In genomic region chr7:133674079-133674478, GRCh38 we compare ENCODE assay signal across 19 cellular contexts.
"Had no signal": no experiment of that assay in that cellular context is flagged by ENCODE, and none has a peak within 500 bp of the region (broad histone marks: within the 10 kb centered on the region; RNA-seq: fewer than 3 reads in every experiment).

No MANE protein-coding gene starts in this region.

- H3K4me1 Mint-ChIP-seq: activated B cell treated with CpG ODN at 0.5 μM for 24 hours; activated CD4-positive, alpha-beta memory T cell treated with anti-CD3 and anti-CD28 coated beads, Interleukin-2, amount 10 ng/mL, durations not matched to agents 7 days and 5 days; activated naive CD4-positive, alpha-beta T cell treated with anti-CD3 and anti-CD28 coated beads, Interleukin-2, amount 10 ng/mL, durations not matched to agents 7 days and 5 days; activated naive CD8-positive, alpha-beta T cell treated with anti-CD3 and anti-CD28 coated beads for 36 hours had no signal

- H3K27ac ChIP-seq: brain microvascular endothelial cell, cardiac muscle cell had no signal

- H3K4me3 ChIP-seq: cardiac muscle cell, K562 had no signal

- H3K27ac Mint-ChIP-seq: activated B cell treated with CpG ODN at 0.5 μM for 24 hours; activated CD4-positive, alpha-beta memory T cell treated with anti-CD3 and anti-CD28 coated beads, Interleukin-2, amount 10 ng/mL, durations not matched to agents 7 days and 5 days; activated naive CD4-positive, alpha-beta T cell treated with anti-CD3 and anti-CD28 coated beads, Interleukin-2, amount 10 ng/mL, durations not matched to agents 7 days and 5 days; activated naive CD8-positive, alpha-beta T cell treated with anti-CD3 and anti-CD28 coated beads for 36 hours; activated T-cell treated with anti-CD3 and anti-CD28 coated beads, Interleukin-2, amount 50 U/mL, for 72 hours; activated T-helper 2 cell treated with anti-CD3 and anti-CD28 coated beads, Interferon-gamma antibody, Interleukin-2, Interleukin-4, amounts not matched to agents 10 μg/mL and 5 μg/mL and 100 μg/mL, durations not matched to agents 14 hours and 24 hours and 36 hours; T-cell had no signal

- H3K4me3 Mint-ChIP-seq: activated B cell treated with CpG ODN at 0.5 μM for 24 hours; activated CD4-positive, alpha-beta memory T cell treated with anti-CD3 and anti-CD28 coated beads, Interleukin-2, amount 10 ng/mL, durations not matched to agents 7 days and 5 days; activated naive CD4-positive, alpha-beta T cell treated with anti-CD3 and anti-CD28 coated beads, Interleukin-2, amount 10 ng/mL, durations not matched to agents 7 days and 5 days; activated naive CD8-positive, alpha-beta T cell treated with anti-CD3 and anti-CD28 coated beads for 36 hours; activated T-cell treated with anti-CD3 and anti-CD28 coated beads, Interleukin-2, amount 50 U/mL, for 72 hours; T-cell had no signal

- ATAC-seq: activated T-cell treated with anti-CD3 and anti-CD28 coated beads, Interleukin-2, amount 50 U/mL, for 72 hours; K562; PC-3; T-cell had no signal

- H3K27me3 ChIP-seq: brain microvascular endothelial cell, cardiac muscle cell had no signal

- H3K36me3 Mint-ChIP-seq: activated naive CD4-positive, alpha-beta T cell treated with anti-CD3 and anti-CD28 coated beads, Interleukin-2, amount 10 ng/mL, durations not matched to agents 7 days and 5 days had no signal

- DNase-seq: activated B cell treated with CpG ODN at 0.5 μM for 24 hours; activated CD4-positive, alpha-beta memory T cell treated with anti-CD3 and anti-CD28 coated beads, Interleukin-2, amount 10 ng/mL, durations not matched to agents 7 days and 5 days; activated CD4-positive, alpha-beta T cell treated with anti-CD3 and anti-CD28 coated beads, Interleukin-2, amount 50 U/mL, for 1 hour; activated gamma-delta T cell treated with Interleukin-2 at 50 U/mL for 16 hours; activated naive CD4-positive, alpha-beta T cell treated with anti-CD3 and anti-CD28 coated beads, Interleukin-2, amount 10 ng/mL, durations not matched to agents 7 days and 5 days; activated naive CD8-positive, alpha-beta T cell treated with anti-CD3 and anti-CD28 coated beads for 36 hours; activated T-cell treated with anti-CD3 and anti-CD28 coated beads, Interleukin-2, amount 50 U/mL, for 72 hours; brain microvascular endothelial cell; Karpas-422; MM.1S; NCI-H510A; PC-3; SIG-M5; T-cell; T-helper 2 cell; T1000 had no signal

- H3K27me3 Mint-ChIP-seq: activated B cell treated with CpG ODN at 0.5 μM for 24 hours; activated CD4-positive, alpha-beta memory T cell treated with anti-CD3 and anti-CD28 coated beads, Interleukin-2, amount 10 ng/mL, durations not matched to agents 7 days and 5 days; activated naive CD4-positive, alpha-beta T cell treated with anti-CD3 and anti-CD28 coated beads, Interleukin-2, amount 10 ng/mL, durations not matched to agents 7 days and 5 days; activated naive CD8-positive, alpha-beta T cell treated with anti-CD3 and anti-CD28 coated beads for 36 hours; T-cell had no signal

- H3K36me3 ChIP-seq: brain microvascular endothelial cell, cardiac muscle cell had no signal

- H3K9me3 Mint-ChIP-seq: activated B cell treated with CpG ODN at 0.5 μM for 24 hours; activated CD4-positive, alpha-beta memory T cell treated with anti-CD3 and anti-CD28 coated beads, Interleukin-2, amount 10 ng/mL, durations not matched to agents 7 days and 5 days; activated naive CD4-positive, alpha-beta T cell treated with anti-CD3 and anti-CD28 coated beads, Interleukin-2, amount 10 ng/mL, durations not matched to agents 7 days and 5 days; activated naive CD8-positive, alpha-beta T cell treated with anti-CD3 and anti-CD28 coated beads for 36 hours; activated T-helper 2 cell treated with anti-CD3 and anti-CD28 coated beads, Interferon-gamma antibody, Interleukin-2, Interleukin-4, amounts not matched to agents 10 μg/mL and 5 μg/mL and 100 μg/mL, durations not matched to agents 14 hours and 24 hours and 36 hours; T-cell had no signal
